8 cellular contexts compared by ENCODE assay signal in the genomic region with DNA sequence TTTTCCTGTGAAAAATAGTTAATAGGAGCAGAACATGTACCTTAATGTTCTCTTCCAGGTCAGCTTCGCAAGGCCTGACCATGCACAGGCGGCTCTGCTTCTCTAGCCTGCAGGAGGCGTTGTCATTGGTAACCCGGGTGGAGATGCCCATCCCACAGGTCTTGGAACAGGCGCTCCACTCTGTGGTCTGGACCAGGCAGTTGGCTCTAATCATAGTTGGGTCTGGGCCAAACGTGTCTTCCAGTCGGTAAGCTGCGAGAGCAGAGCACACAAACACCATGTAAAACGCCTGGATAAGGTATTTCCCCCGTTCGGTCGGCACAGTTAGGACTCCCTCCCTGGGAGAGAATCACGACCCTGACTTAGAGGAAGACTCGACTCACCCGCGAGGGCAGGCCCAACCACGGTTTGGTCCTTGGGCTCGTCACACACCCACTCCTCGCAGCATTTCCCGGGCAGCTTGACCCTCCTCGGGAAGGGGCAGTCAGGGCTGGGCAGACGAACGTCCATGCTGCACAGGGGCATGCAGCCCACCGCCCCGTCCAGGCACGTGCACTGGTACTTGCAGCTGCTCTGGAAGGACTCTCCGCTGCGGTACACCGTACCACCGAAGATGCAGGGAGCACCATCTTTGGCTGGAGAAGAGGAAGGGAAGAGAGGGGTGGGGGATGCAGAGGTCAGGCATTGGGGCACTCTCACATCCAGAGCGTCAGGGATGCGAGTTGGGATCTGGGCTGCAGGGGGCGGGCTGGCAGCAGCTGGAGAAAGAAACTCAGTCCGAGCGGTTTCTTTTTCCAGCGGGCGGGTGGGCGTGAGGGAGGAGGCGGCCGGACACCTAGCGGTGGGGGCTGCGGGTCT. TPM values are rescaled to one million over a fixed set of nuclear protein-coding genes. Genes with fewer than 3 reads are reported as not detected.
DNase-seq lines count a peak whose midpoint lies in the region; ATAC-seq and TF ChIP-seq lines count a peak whose summit lies in the region.

No MANE protein-coding gene starts in this region.

- H3K79me2 ChIP-seq in mammary epithelial cell (ENCODE audit: insufficient read depth, low read length), result peaks cover 18% of the 10 kb centered on the region

- ATAC-seq in Panc1, result peak; percentile 69

- no peaks in the 10 kb centered on the region for H3K9me3 ChIP-seq in Panc1 (ENCODE audit: control insufficient read depth, insufficient read depth, low read depth, low read length)
- H3K9me3 ChIP-seq in mammary epithelial cell (replicated peaks; ENCODE audit: insufficient read depth, low read length), result no peaks in the 10 kb centered on the region
- H3K9me3 ChIP-seq in iPS-18a (ENCODE audit: control insufficient read depth, low read depth, low read length), result no peaks in the 10 kb centered on the region

- peak overlapping the region; percentile 71 to 73 for H3K4me3 ChIP-seq in Panc1 (ENCODE audit: low read depth in 2 of 2, low read length in 2 of 2)
- peak overlapping the region; percentile 42 to 77 (median 59) for H3K4me3 ChIP-seq in mammary epithelial cell (replicated peaks in 1 of 3; ENCODE audit: insufficient read depth in 1 of 3, low read depth in 2 of 3, low read length in 3 of 3)
- peak overlapping the region; percentile 84 for H3K4me3 ChIP-seq in iPS-18a (ENCODE audit: low read length)
- peak overlapping the region; percentile 79 for H3K4me3 ChIP-seq in retinal pigment epithelial cell (ENCODE audit: low read length)

- 1% methylated on average over 14 of the region's 42 CpGs for WGBS in mammary epithelial cell (ENCODE audit: low coverage, missing lambda C conversion rate)

- H3K9ac ChIP-seq in mammary epithelial cell (ENCODE audit: insufficient read depth, low read length), result peak overlapping the region; percentile 48
- peak overlapping the region; percentile 32 for H3K9ac ChIP-seq in iPS-18a (ENCODE audit: low read length)

- peak overlapping the region; percentile 84 for H3K27ac ChIP-seq in Panc1 (ENCODE audit: low read length)
- peak overlapping the region; percentile 27 for H3K27ac ChIP-seq in mammary epithelial cell (ENCODE audit: insufficient read depth, low read depth, low read length)
- no peak overlapping the region for H3K27ac ChIP-seq in iPS-18a (ENCODE audit: low read length)

- DNase-seq in DMS 273 (lab: John Stamatoyannopoulos, UW; ENCODE audit: unreplicated experiment) (peak; percentile 90), HEK293T (ENCODE audit: extremely low spot score) (peak; percentile 85), Panc1 (ENCODE audit: low read depth, low spot score) (peak; percentile 77), mammary epithelial cell (peak; percentile 85), retinal pigment epithelial cell (ENCODE audit: low read depth) (peak; percentile 68), NCI-H187 treated with DMSO at 0.1 percent for 48 hours (lab: John Stamatoyannopoulos, UW) (no peak)
- no peak for DNase-seq in activated effector memory CD4-positive, alpha-beta T cell treated with Interleukin-2 at 50 U/mL for 16 hours

- H3K4me2 ChIP-seq in mammary epithelial cell (ENCODE audit: insufficient read depth, low read depth, low read length), result peak overlapping the region; percentile 97

- CTCF ChIA-PET in HEK293T (lab: Yijun Ruan, JAX), result interaction anchor here (1.0 to 2.3 kb wide), 3 partner anchors 11 to 212 kb away, joined by 3 to 7 read pairs (median 3); no protein-coding TSS in a partner anchor
- CTCF ChIA-PET in Panc1 (lab: Charles Lee), result interaction anchor here (0.7 kb wide), 2 partner anchors 190 to 348 kb away, joined by 3 to 7 read pairs; no protein-coding TSS in a partner anchor
- CTCF ChIA-PET in mammary epithelial cell (lab: Charles Lee; ENCODE audit: low non-redundant PET), result interaction anchor here (0.7 to 1.0 kb wide), 4 partner anchors 25 to 268 kb away, joined by 3 to 11 read pairs (median 4); no protein-coding TSS in a partner anchor

- TF ChIP-seq CTCF in Panc1 (IDR thresholded peaks at IDR 0.05) (peak; percentile 83), mammary epithelial cell (conservative IDR thresholded peaks at IDR 0.05 in 1 of 2, IDR thresholded peaks at IDR 0.05 in 1 of 2; ENCODE audit: extremely low read depth in 1 of 2, insufficient read depth in 1 of 2, low read depth in 1 of 2, low read length in 2 of 2) (peak; percentile 31 to 66), retinal pigment epithelial cell (conservative IDR thresholded peaks at IDR 0.05; ENCODE audit: low read depth, low read length) (peak; percentile 50)

- BruUV-seq in Panc1 (replicated peaks; lab: Mats Ljungman, UMichigan) (no TSS peak), mammary epithelial cell (replicated peaks; lab: Mats Ljungman, UMichigan) (TSS peak; percentile 40)

- intact Hi-C loops in Panc1 (cut with micrococcal nuclease; ENCODE audit: unreplicated experiment), result loop anchor here (5.0 kb wide), 1 partner anchor 267 kb away; no protein-coding TSS in a partner anchor
- intact Hi-C loops in mammary epithelial cell (cut with micrococcal nuclease), result loop anchor here (1.0 to 5.0 kb wide), 2 partner anchors 112 to 211 kb away; no protein-coding TSS in a partner anchor

- dilution Hi-C loops in mammary epithelial cell (cut with HindIII; ENCODE audit: low sequenced_read_pairs), result loop anchor here (5.0 kb wide), 1 partner anchor 212 kb away; no protein-coding TSS in a partner anchor

- no peaks in the 10 kb centered on the region for H3K27me3 ChIP-seq in Panc1 (ENCODE audit: control insufficient read depth, insufficient read depth, low read length)
- no peaks in the 10 kb centered on the region for H3K27me3 ChIP-seq in mammary epithelial cell (ENCODE audit: insufficient read depth, low read length)
- no peaks in the 10 kb centered on the region for H3K27me3 ChIP-seq in iPS-18a (ENCODE audit: control insufficient read depth, insufficient read depth, low read length)

- H3K36me3 ChIP-seq in Panc1 (ENCODE audit: control insufficient read depth, insufficient read depth, low read length), result peaks cover 4% of the 10 kb centered on the region; the same call in 1 of the 2 replicates
- peaks cover 10% of the 10 kb centered on the region for H3K36me3 ChIP-seq in mammary epithelial cell (ENCODE audit: insufficient read depth, low read length)
- peaks cover 28% of the 10 kb centered on the region for H3K36me3 ChIP-seq in iPS-18a (ENCODE audit: control insufficient read depth, low read depth, low read length)

- in situ Hi-C loops in Panc1 (cut with HindIII; ENCODE audit: low pct_unique_long_range_greater_than_20kb, low sequenced_read_pairs) (no loop called here), mammary epithelial cell (cut with MboI; ENCODE audit: low sequenced_read_pairs in 2 of 2) (no loop called here)

- H3K4me1 ChIP-seq in Panc1 (ENCODE audit: control insufficient read depth, insufficient read depth, low read length), result peaks cover 50% of the 10 kb centered on the region
- peaks cover 46% of the 10 kb centered on the region for H3K4me1 ChIP-seq in mammary epithelial cell (ENCODE audit: insufficient read depth, low read length)
- H3K4me1 ChIP-seq in iPS-18a (ENCODE audit: control insufficient read depth, low read depth, low read length), result peaks cover 55% of the 10 kb centered on the region

- peak overlapping the region; percentile 73 for H2AFZ ChIP-seq in mammary epithelial cell (ENCODE audit: low read depth, low read length)

- H4K20me1 ChIP-seq in mammary epithelial cell (ENCODE audit: insufficient read depth, low read length), result no peaks in the 10 kb centered on the region

- POLR2A ChIA-PET in HEK293T (lab: Yijun Ruan, JAX) (interaction anchor here (0.6 to 1.6 kb wide), 2 partner anchors 12 to 311 kb away, joined by 3 to 9 read pairs; no protein-coding TSS in a partner anchor), Panc1 (lab: Charles Lee) (interaction anchor here (0.6 kb wide), 1 partner anchor 25 kb away, joined by 6 read pairs; no protein-coding TSS in a partner anchor)

TF ChIP-seq in HEK293T, 16 proteins besides CTCF, POLR2A, EP300 and RAD21:
- TF ChIP-seq FOXK2 (IDR thresholded peaks at IDR 0.05), result no peak
- TF ChIP-seq ARNT (IDR thresholded peaks at IDR 0.05), result no peak
- TF ChIP-seq FOXA1 (IDR thresholded peaks at IDR 0.05), result no peak
- no peak for TF ChIP-seq SP1 (IDR thresholded peaks at IDR 0.05)
- TF ChIP-seq ELF4 (IDR thresholded peaks at IDR 0.05), result no peak
- no peak for TF ChIP-seq HDGF (IDR thresholded peaks at IDR 0.05; ENCODE audit: borderline replicate concordance)
- no peak for TF ChIP-seq NFRKB (IDR thresholded peaks at IDR 0.05)
- TF ChIP-seq FOXM1 (IDR thresholded peaks at IDR 0.05; ENCODE audit: borderline replicate concordance), result no peak
- TF ChIP-seq CTBP1 (IDR thresholded peaks at IDR 0.05; ENCODE audit: borderline replicate concordance), result no peak
TF ChIP-seq in HEK293T: peak in this region for 0.

RNA-seq across cellular contexts. Expression of gene CCN2, which starts 1.0 kb away (rescaled TPM):
- total RNA-seq in Panc1 (2021; ENCODE audit: unreplicated experiment), result 155 TPM
- 226 TPM for polyA plus RNA-seq in Panc1 (2012; ENCODE audit: insufficient read length)
- 100 to 1,000 TPM; 114 to 225 TPM for total RNA-seq in mammary epithelial cell
- 29.5 TPM for polyA plus RNA-seq in mammary epithelial cell
- 29.8 TPM for polyA minus RNA-seq in mammary epithelial cell

Comparison
In these comparisons a context has a peak if more than half of its experiments do, and no peak if none do; other contexts are left out.
1. DNase-seq: peak in DMS 273 (single experiment), HEK293T (single experiment), Panc1 (single experiment), mammary epithelial cell (single experiment) and retinal pigment epithelial cell (single experiment); none in activated effector memory CD4-positive, alpha-beta T cell treated with Interleukin-2 at 50 U/mL for 16 hours (single experiment) and NCI-H187 treated with DMSO at 0.1 percent for 48 hours (single experiment).
2. Peak in every context shown above with its lines, with median percentiles within 50 percentile points of each other: H3K4me3 ChIP-seq and CTCF ChIP-seq.